ENCODE assay signal across 19 cellular contexts in genomic region chr3:169239756-169240155, GRCh38.
"Had no signal": no experiment of that assay in that cellular context is flagged by ENCODE, and none has a peak within 500 bp of the region (broad histone marks: within the 10 kb centered on the region; RNA-seq: fewer than 3 reads in every experiment).

No MANE protein-coding gene starts in this region.

- ATAC-seq: stimulated activated naive CD8-positive, alpha-beta T cell treated with anti-CD3 and anti-CD28 coated beads, Interleukin-15, Interleukin-2, amounts not matched to agents 100 U/mL and 50 U/mL, for 24 hours had no signal

- H3K4me1 ChIP-seq: prostate gland had no signal

- H3K27ac ChIP-seq: esophagus muscularis mucosa, neutrophil, ovary, prostate gland, thyroid gland had no signal

- H3K27me3 ChIP-seq: brain microvascular endothelial cell, esophagus muscularis mucosa, ovary had no signal

- H3K9me3 ChIP-seq: esophagus muscularis mucosa, neutrophil, ovary, prostate gland, spleen, thyroid gland had no signal

- H3K36me3 ChIP-seq: brain microvascular endothelial cell, esophagus muscularis mucosa, neutrophil, ovary, prostate gland, spleen, thyroid gland had no signal

- H3K4me3 ChIP-seq: esophagus muscularis mucosa, ovary, prostate gland, spleen, thyroid gland had no signal

- DNase-seq: activated CD4-positive, alpha-beta T cell treated with anti-CD3 and anti-CD28 coated beads for 1 hour; activated CD4-positive, alpha-beta T cell treated with anti-CD3 and anti-CD28 coated beads, Interleukin-2, amount 50 U/mL, for 1 hour; activated gamma-delta T cell treated with Interleukin-2 at 50 U/mL for 16 hours; activated T-cell treated with anti-CD3 and anti-CD28 coated beads, Interleukin-2, amount 50 U/mL, for 1 hour; aorta; brain microvascular endothelial cell; central memory CD4-positive, alpha-beta T cell; effector memory CD4-positive, alpha-beta T cell; glutamatergic neuron; hypothalamus; ovary; spleen; stimulated activated CD4-positive, alpha-beta T cell treated with anti-CD3 and anti-CD28 coated beads, Interleukin-4, amount 100 ng/mL, for 1 hour; stimulated activated naive CD8-positive, alpha-beta T cell treated with anti-CD3 and anti-CD28 coated beads, Interleukin-15, Interleukin-2, amounts not matched to agents 100 U/mL and 50 U/mL, for 24 hours; T-helper 1 cell; thyroid gland had no signal
